Comparison of ENCODE assay signal across 8 cellular contexts in the genomic region with DNA sequence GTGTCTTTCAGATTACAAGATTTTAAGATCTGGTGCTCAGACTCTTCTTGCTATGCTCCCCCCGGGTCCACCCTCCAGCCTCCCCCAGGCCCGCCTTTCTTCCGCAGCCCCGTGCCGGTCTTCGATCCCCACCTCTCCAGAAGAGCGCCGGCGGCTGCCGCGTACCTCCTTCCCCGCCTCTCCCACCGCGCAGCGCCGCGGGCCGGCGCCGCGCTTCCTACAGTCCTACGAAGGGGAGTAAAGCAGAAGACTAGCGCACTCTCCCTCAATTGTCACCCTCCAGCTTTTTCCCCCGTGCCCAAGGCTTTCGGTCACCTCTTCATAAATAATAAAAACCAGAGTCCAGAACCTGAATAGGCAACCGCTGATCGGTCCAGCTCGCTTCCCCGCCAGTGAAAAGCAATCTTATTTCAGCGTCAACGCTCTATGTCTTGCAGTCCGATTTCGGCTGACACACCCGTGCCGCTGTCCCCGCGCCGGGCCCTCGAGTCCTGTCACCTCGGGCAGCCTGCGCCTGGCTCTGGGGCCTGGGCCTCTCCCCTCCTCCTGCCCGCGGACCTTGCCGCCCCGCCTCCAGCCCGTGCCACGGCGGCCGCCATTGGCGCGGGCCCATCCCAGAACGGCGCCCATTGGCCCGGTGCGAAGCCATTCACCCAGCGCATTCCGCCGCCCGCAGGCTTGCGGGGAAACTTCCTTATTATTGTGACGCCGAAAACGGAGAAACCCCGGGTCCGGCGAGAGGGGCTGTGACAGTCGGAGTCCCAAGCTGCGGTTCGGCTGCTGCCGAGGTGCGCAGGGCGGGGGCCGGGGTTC. TPM values are rescaled to one million over a fixed set of nuclear protein-coding genes. Genes with fewer than 3 reads are reported as not detected.
DNase-seq lines count a peak whose midpoint lies in the region; TF ChIP-seq lines count a peak whose summit lies in the region.

A gene (plus strand): TSS at position 694 of the 813 bp plus-strand sequence. CDS start 13,344 bp downstream, outside the sequence.

- peak within 1 kb of the TSS; percentile 65 for H3K4me3 ChIP-seq in HFF-Myc (replicated peaks; ENCODE audit: low read depth, low read length)

- TF ChIP-seq CTCF in HFF-Myc (IDR thresholded peaks at IDR 0.05; ENCODE audit: low read depth, low read length, missing control alignments): no peak

- H3K27me3 Mint-ChIP-seq in activated naive CD4-positive, alpha-beta T cell treated with anti-CD3 and anti-CD28 coated beads, Interleukin-2, amount 50 U/mL, for 24 hours: no peaks in the 10 kb centered on the region

- H3K4me1 Mint-ChIP-seq in activated naive CD4-positive, alpha-beta T cell treated with anti-CD3 and anti-CD28 coated beads, Interleukin-2, amount 50 U/mL, for 24 hours: peaks cover 54% of the 10 kb centered on the region

- H3K27ac Mint-ChIP-seq in activated naive CD4-positive, alpha-beta T cell treated with anti-CD3 and anti-CD28 coated beads, Interleukin-2, amount 50 U/mL, for 24 hours: peak within 1 kb of the TSS; percentile 85

- H3K4me3 Mint-ChIP-seq in activated naive CD4-positive, alpha-beta T cell treated with anti-CD3 and anti-CD28 coated beads, Interleukin-2, amount 50 U/mL, for 24 hours: peak within 1 kb of the TSS; percentile 92

- H3K9me3 Mint-ChIP-seq in activated naive CD4-positive, alpha-beta T cell treated with anti-CD3 and anti-CD28 coated beads, Interleukin-2, amount 50 U/mL, for 24 hours: no peaks in the 10 kb centered on the region

- peaks cover 7% of the 10 kb centered on the region for H3K36me3 Mint-ChIP-seq in activated naive CD4-positive, alpha-beta T cell treated with anti-CD3 and anti-CD28 coated beads, Interleukin-2, amount 50 U/mL, for 24 hours

- peak; percentile 70 for DNase-seq in GM04504 (ENCODE audit: low read depth)
- no peak for DNase-seq in HFF-Myc (ENCODE audit: extremely low read depth, low read depth)
- peak; percentile 85 for DNase-seq in MV-4-11 (lab: John Stamatoyannopoulos, UW)
- peak; percentile 88 for DNase-seq in SKM-1 (lab: John Stamatoyannopoulos, UW; ENCODE audit: unreplicated experiment)
- peak; percentile 93 for DNase-seq in germinal center (ENCODE audit: low spot score)
- peak; percentile 94 for DNase-seq in occipital lobe (lab: John Stamatoyannopoulos, UW)
- peak; percentile 94 for DNase-seq in superior temporal gyrus (ENCODE audit: extremely low spot score)

RNA-seq across cellular contexts. Expression of the gene that starts here (rescaled TPM):
- total RNA-seq in occipital lobe: 68.9 TPM
